In the genomic region with DNA sequence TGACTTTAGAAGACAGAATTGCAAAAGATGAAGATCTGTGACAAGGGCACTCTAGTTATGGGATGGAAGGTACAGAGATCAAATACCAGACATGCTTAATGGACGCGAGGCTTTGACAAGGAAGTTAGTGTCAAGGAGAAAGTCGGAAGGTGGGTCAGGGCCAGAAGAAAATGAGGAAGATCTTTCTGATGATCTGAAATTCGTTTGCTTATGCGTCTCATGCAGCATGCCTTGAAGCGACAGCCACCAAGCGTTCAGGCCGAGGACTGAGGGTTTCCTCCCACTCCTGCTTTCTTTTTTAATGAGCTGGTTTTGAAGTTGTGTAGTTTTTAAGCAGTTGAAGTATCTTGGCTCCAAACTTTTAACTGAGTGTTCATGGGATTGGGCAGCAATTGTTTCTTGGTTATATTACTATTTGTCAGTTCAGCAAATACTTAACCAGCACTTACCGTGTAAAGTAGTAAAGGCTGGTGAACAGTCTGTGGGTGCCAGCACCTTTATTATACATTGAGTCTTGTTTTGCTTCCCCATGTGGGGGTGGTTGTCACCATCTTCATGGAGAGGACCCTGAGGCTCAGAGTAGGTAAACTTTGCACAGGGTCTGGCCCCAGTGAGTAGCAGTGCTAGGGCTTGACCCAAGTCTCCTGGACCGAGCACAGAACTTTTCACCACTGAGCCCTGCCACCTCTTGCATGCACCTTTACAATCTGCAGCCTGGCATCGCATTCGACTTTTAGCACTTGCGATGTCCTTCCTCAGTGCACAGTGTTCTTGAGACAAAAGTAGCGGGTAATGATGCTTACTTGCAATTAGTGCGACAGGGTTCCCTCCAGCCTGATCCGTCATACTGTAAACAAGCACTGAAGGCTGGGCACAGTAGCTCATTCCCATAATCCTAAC, we compare ENCODE assay signal across 26 cellular contexts. TPM values are rescaled to one million over a fixed set of nuclear protein-coding genes. Genes with fewer than 3 reads are reported as not detected.
DNase-seq lines count a peak whose midpoint lies in the region; ATAC-seq, FAIRE-seq and TF ChIP-seq lines count a peak whose summit lies in the region.
"Had no signal": no experiment of that assay in that cellular context is flagged by ENCODE, and none has a peak within 500 bp of the region (broad histone marks: within the 10 kb centered on the region; RNA-seq: fewer than 3 reads in every experiment).

No MANE protein-coding gene starts in this region.

- CTCF ChIA-PET in K562 (lab: Yijun Ruan, JAX; ENCODE audit: low intra/inter-chr PET ratio), result no interaction called here

- H3K36me3 Mint-ChIP-seq in activated naive CD8-positive, alpha-beta T cell, result peaks cover 11% of the 10 kb centered on the region
- peaks cover 19% of the 10 kb centered on the region for H3K36me3 Mint-ChIP-seq in activated naive CD8-positive, alpha-beta T cell treated with anti-CD3 and anti-CD28 coated beads, Interleukin-2, amount 50 U/mL, for 24 hours (ENCODE audit: low read depth)
- peaks cover 18% of the 10 kb centered on the region for H3K36me3 Mint-ChIP-seq in natural killer cell treated with Interleukin-12 subunit alpha and Interleukin-12 subunit beta and Interleukin-15 and Interleukin-18, amount 100 ng/mL, for 72 hours

- 80% methylated on average over 16 of the region's 16 CpGs for WGBS in K562 (ENCODE audit: insufficient coverage, low coverage, missing lambda C conversion rate)
- 93 to 94% methylated on average over 16 of the region's 16 CpGs for WGBS in aorta, 2 donors

- H3K4me3 Mint-ChIP-seq in activated naive CD8-positive, alpha-beta T cell, result no peak overlapping the region
- H3K4me3 Mint-ChIP-seq in activated naive CD8-positive, alpha-beta T cell treated with anti-CD3 and anti-CD28 coated beads, Interleukin-2, amount 50 U/mL, for 24 hours, result no peak overlapping the region
- H3K4me3 Mint-ChIP-seq in natural killer cell treated with Interleukin-12 subunit alpha and Interleukin-12 subunit beta and Interleukin-15 and Interleukin-18, amount 100 ng/mL, for 72 hours, result no peak overlapping the region
- H3K4me3 Mint-ChIP-seq: activated naive CD8-positive, alpha-beta T cell treated with anti-CD3 and anti-CD28 coated beads, Interleukin-2, amount 10 ng/mL, durations not matched to agents 7 days and 5 days; IgD-negative memory B cell had no signal

- no peak for TF ChIP-seq EP300 in K562 (IDR thresholded peaks at IDR 0.05; ENCODE audit: low read length)

- peaks cover 37% of the 10 kb centered on the region; the same call in 2 of the 3 replicates for H3K36me3 ChIP-seq in K562 (ENCODE audit: control insufficient read depth, insufficient read depth, low read length)
- peaks cover 0 to 3% of the 10 kb centered on the region in 2 donors for H3K36me3 ChIP-seq in aorta (ENCODE audit: control insufficient read depth in 1 of 2, insufficient read depth in 2 of 2, low read length in 1 of 2)
- H3K36me3 ChIP-seq: MG63 had no signal

- no peaks in the 10 kb centered on the region for H3K9me1 ChIP-seq in K562 (ENCODE audit: control insufficient read depth, insufficient read depth, low read length)

- H3K9me3 Mint-ChIP-seq in activated naive CD8-positive, alpha-beta T cell (ENCODE audit: low read depth), result no peaks in the 10 kb centered on the region
- H3K9me3 Mint-ChIP-seq in activated naive CD8-positive, alpha-beta T cell treated with anti-CD3 and anti-CD28 coated beads, Interleukin-2, amount 50 U/mL, for 24 hours, result no peaks in the 10 kb centered on the region
- no peaks in the 10 kb centered on the region for H3K9me3 Mint-ChIP-seq in natural killer cell treated with Interleukin-12 subunit alpha and Interleukin-12 subunit beta and Interleukin-15 and Interleukin-18, amount 100 ng/mL, for 72 hours
- H3K9me3 Mint-ChIP-seq: IgD-negative memory B cell had no signal

- in situ Hi-C loops in K562 (cut with MboI), result no loop called here
- in situ Hi-C loops in GM13976 (cut with MboI; ENCODE audit: low sequenced_read_pairs, unreplicated experiment), result no loop called here

- POLR2A ChIA-PET in K562 (lab: Yijun Ruan, JAX), result interaction anchor here (0.6 kb wide), 1 partner anchor 204 kb away, joined by 3 read pairs; no protein-coding TSS in a partner anchor

- no peak for TF ChIP-seq RAD21 in K562 (CRISPR knock-in tag; conservative IDR thresholded peaks at IDR 0.05 in 1 of 2, IDR thresholded peaks at IDR 0.05 in 1 of 2)

- peak overlapping the region; percentile 66 for H3K27ac Mint-ChIP-seq in activated naive CD8-positive, alpha-beta T cell
- H3K27ac Mint-ChIP-seq in activated naive CD8-positive, alpha-beta T cell treated with anti-CD3 and anti-CD28 coated beads, Interleukin-2, amount 50 U/mL, for 24 hours, result no peak overlapping the region
- no peak overlapping the region for H3K27ac Mint-ChIP-seq in natural killer cell treated with Interleukin-12 subunit alpha and Interleukin-12 subunit beta and Interleukin-15 and Interleukin-18, amount 100 ng/mL, for 72 hours
- H3K27ac Mint-ChIP-seq: activated naive CD8-positive, alpha-beta T cell treated with anti-CD3 and anti-CD28 coated beads, Interleukin-2, amount 10 ng/mL, durations not matched to agents 7 days and 5 days; activated T-helper 2 cell treated with anti-CD3 and anti-CD28 coated beads, Interferon-gamma antibody, Interleukin-2, Interleukin-4, amounts not matched to agents 10 μg/mL and 5 μg/mL and 100 μg/mL, durations not matched to agents 14 hours and 24 hours and 36 hours had no signal

- peaks cover 34% of the 10 kb centered on the region for H3K4me1 Mint-ChIP-seq in activated naive CD8-positive, alpha-beta T cell (ENCODE audit: low read depth)
- H3K4me1 Mint-ChIP-seq in activated naive CD8-positive, alpha-beta T cell treated with anti-CD3 and anti-CD28 coated beads, Interleukin-2, amount 50 U/mL, for 24 hours, result peaks cover 24% of the 10 kb centered on the region
- peaks cover 18 to 19% of the 10 kb centered on the region in 2 donors for H3K4me1 Mint-ChIP-seq in natural killer cell treated with Interleukin-12 subunit alpha and Interleukin-12 subunit beta and Interleukin-15 and Interleukin-18, amount 100 ng/mL, for 72 hours (ENCODE audit: low read depth in 2 of 2)

- H3K9me3 ChIP-seq in K562 (replicated peaks; ENCODE audit: control insufficient read depth, insufficient read depth, low read depth, low read length) (no peaks in the 10 kb centered on the region), aorta (ENCODE audit: control insufficient read depth, low read length) (no peaks in the 10 kb centered on the region)
- H3K9me3 ChIP-seq: MG63, psoas muscle, SK-N-SH had no signal

- ATAC-seq in activated naive CD8-positive, alpha-beta T cell treated with anti-CD3 and anti-CD28 coated beads, Interleukin-2, amount 50 U/mL, for 24 hours, result no peak
- ATAC-seq in K562, result no peak
- peak; percentile 29 for ATAC-seq in aorta (ENCODE audit: low FRiP score)
- no peak for ATAC-seq in natural killer cell treated with Interleukin-12 subunit alpha and Interleukin-12 subunit beta and Interleukin-15 and Interleukin-18, amount 100 ng/mL, for 72 hours
- ATAC-seq: HCT116, psoas muscle had no signal

- no peak for FAIRE-seq in K562 (lab: Jason Lieb, UNC)
- FAIRE-seq: A204.1, endothelial cell of umbilical vein, keratinocyte had no signal

- H3K27me3 Mint-ChIP-seq in activated naive CD8-positive, alpha-beta T cell, result no peaks in the 10 kb centered on the region
- no peaks in the 10 kb centered on the region for H3K27me3 Mint-ChIP-seq in activated naive CD8-positive, alpha-beta T cell treated with anti-CD3 and anti-CD28 coated beads, Interleukin-2, amount 50 U/mL, for 24 hours
- H3K27me3 Mint-ChIP-seq in natural killer cell treated with Interleukin-12 subunit alpha and Interleukin-12 subunit beta and Interleukin-15 and Interleukin-18, amount 100 ng/mL, for 72 hours, result no peaks in the 10 kb centered on the region
- H3K27me3 Mint-ChIP-seq: activated naive CD8-positive, alpha-beta T cell treated with anti-CD3 and anti-CD28 coated beads, Interleukin-2, amount 10 ng/mL, durations not matched to agents 7 days and 5 days had no signal

- BruUV-seq in K562 (replicated peaks; lab: Mats Ljungman, UMichigan), result no TSS peak

- H3K4me3 ChIP-seq in K562 (no peak overlapping the region), aorta (ENCODE audit: low read length in 2 of 2) (no peak overlapping the region)
- H3K4me3 ChIP-seq: BLaER1, dorsolateral prefrontal cortex, lung, MG63, psoas muscle, transverse colon had no signal

- H2AFZ ChIP-seq in K562 (ENCODE audit: low read depth, low read length), result no peak overlapping the region

- intact Hi-C loops in K562 (cut with micrococcal nuclease) (no loop called here), aorta (cut with DNase I) (loop anchor here in 1 of 2 donors (10.0 kb wide), 1 partner anchor 48 kb away; no protein-coding TSS in a partner anchor)

- TF ChIP-seq CTCF in K562 (IDR thresholded peaks at IDR 0.05 in 2 of 3, conservative IDR thresholded peaks at IDR 0.05 in 1 of 3; ENCODE audit: insufficient read depth in 2 of 3, low read depth in 1 of 3, low read length in 3 of 3) (no peak), GM13976 (IDR thresholded peaks at IDR 0.05; ENCODE audit: borderline replicate concordance, control extremely low read depth, extremely low read depth, insufficient read depth, missing control alignments) (no peak)

- no peaks in the 10 kb centered on the region for H3K27me3 ChIP-seq in K562 (ENCODE audit: control insufficient read depth in 2 of 2, insufficient read depth in 2 of 2, low read length in 2 of 2)
- no peaks in the 10 kb centered on the region for H3K27me3 ChIP-seq in aorta (ENCODE audit: control insufficient read depth in 1 of 2, insufficient read depth in 2 of 2, low read length in 1 of 2)
- H3K27me3 ChIP-seq: BLaER1, dorsolateral prefrontal cortex, MG63, transverse colon had no signal

- H3K4me2 ChIP-seq in K562 (ENCODE audit: insufficient read depth, low read length), result no peak overlapping the region
- H3K4me2 ChIP-seq: BLaER1, SK-N-SH had no signal

- H3K4me1 ChIP-seq in K562 (replicated peaks in 1 of 2; ENCODE audit: control insufficient read depth in 2 of 2, insufficient read depth in 2 of 2, low read length in 2 of 2) (no peaks in the 10 kb centered on the region; a peak in 1 of 5 replicates), aorta (ENCODE audit: control insufficient read depth in 1 of 2, insufficient read depth in 2 of 2, low read length in 2 of 2) (no peaks in the 10 kb centered on the region)
- H3K4me1 ChIP-seq: psoas muscle had no signal

- H3K27ac ChIP-seq in K562 (ENCODE audit: extremely low read depth, low read depth, low read length) (no peak overlapping the region), aorta (ENCODE audit: low read depth in 1 of 2, low read length in 2 of 2) (no peak overlapping the region)
- H3K27ac ChIP-seq: BLaER1, psoas muscle, transverse colon, WERI-Rb-1 had no signal

- TF ChIP-seq POLR2A in K562 (conservative IDR thresholded peaks at IDR 0.05), result no peak

- H4K20me1 ChIP-seq in K562 (replicated peaks; ENCODE audit: control insufficient read depth, insufficient read depth, low read length), result peaks cover 4% of the 10 kb centered on the region; the same call in 1 of the 2 replicates

- no peaks in the 10 kb centered on the region for H3K79me2 ChIP-seq in K562 (ENCODE audit: control insufficient read depth, insufficient read depth, low read length)

- H3K9ac ChIP-seq in K562 (ENCODE audit: insufficient read depth in 1 of 2, low read depth in 2 of 2, low read length in 2 of 2), result no peak overlapping the region
- H3K9ac ChIP-seq: BLaER1, SK-N-SH had no signal

- DNase-seq in activated naive CD8-positive, alpha-beta T cell treated with anti-CD3 and anti-CD28 coated beads, Interleukin-2, amount 50 U/mL, for 24 hours, result no peak
- peak; percentile 92 to 96 for DNase-seq in NOMO-1 (lab: John Stamatoyannopoulos, UW; ENCODE audit: unreplicated experiment in 2 of 2)
- no peak for DNase-seq in K562 (ENCODE audit: extremely low read depth in 1 of 4, low spot score in 3 of 4)
- no peak for DNase-seq in aorta
- DNase-seq in natural killer cell treated with Interleukin-12 subunit alpha and Interleukin-12 subunit beta and Interleukin-15 and Interleukin-18, amount 100 ng/mL, for 72 hours (ENCODE audit: low spot score), result no peak
- DNase-seq in AML-193 (lab: John Stamatoyannopoulos, UW), result no peak
- no peak for DNase-seq in GM13976 (ENCODE audit: low spot score)
- DNase-seq: activated naive CD8-positive, alpha-beta T cell treated with anti-CD3 and anti-CD28 coated beads, Interleukin-2, amount 10 ng/mL, durations not matched to agents 7 days and 5 days; dorsolateral prefrontal cortex; MG63; NCI-H510A treated with DMSO at 0.1 percent for 48 hours; psoas muscle; RPMI8226; SK-N-SH; transverse colon; WERI-Rb-1 had no signal

RNA-seq across cellular contexts. Expression of gene BHLHA15, which starts 14.3 kb away (rescaled TPM):
- not detected in 2 replicates for total RNA-seq in K562 (2011; cell fraction: chromatin; rRNA removed; ENCODE audit: low replicate concordance)
- total RNA-seq in K562 (2011; cell fraction: nucleolus; rRNA removed), result 1.2 and 1.5 TPM in 2 replicates
- not detected in 2 replicates for total RNA-seq in K562 (2011; cell fraction: nucleoplasm; rRNA removed)
- total RNA-seq in K562 (2014; rRNA removed) (1.8 and 3.7 TPM in 2 replicates), K562 (2014; rRNA removed; fragmentation: Illumina TruSeq; extraction: Trizol) (not detected in 2 replicates), K562 (2015; rRNA removed; fragmentation: Illumina TruSeq; extraction: Trizol) (0.38 TPM in 1 of 2 replicates, not detected in the other), K562 (2021) (2.0 and 2.4 TPM in 2 replicates), aorta (not detected)
- polyA plus RNA-seq in K562 (2011; rRNA removed) (0.12 and 0.31 TPM in 2 replicates), K562 (2014; fragmentation: Illumina TruSeq; extraction: Trizol) (0.22 TPM in 1 of 2 replicates, not detected in the other), K562 (2014; fragmentation: Nextera tagmentation; extraction: Ambion mirVana) (not detected), K562 (2014; rRNA removed) (1.1 and 2.4 TPM in 2 replicates), aorta (under 1 TPM in 1 of 2 donors, not detected in 1; 0.36 TPM)
- polyA plus RNA-seq in K562 (2011; cell fraction: cytosol; rRNA removed), result 0.28 and 1.7 TPM in 2 replicates
- polyA plus RNA-seq in K562 (2011; cell fraction: nucleus; rRNA removed), result 0.21 and 0.64 TPM in 2 replicates
- polyA plus RNA-seq in K562 (2012), result 0.87 and 1.5 TPM in 2 replicates
- polyA minus RNA-seq in K562 (2011; rRNA and poly(A)+ RNA removed), result not detected in 2 replicates
- polyA minus RNA-seq in K562 (2011; cell fraction: cytosol; rRNA and poly(A)+ RNA removed), result not detected in 2 replicates
- polyA minus RNA-seq in K562 (2011; cell fraction: nucleus; rRNA and poly(A)+ RNA removed), result 0.89 and 1.3 TPM in 2 replicates
- total RNA-seq in natural killer cell treated with Interleukin-12 subunit alpha and Interleukin-12 subunit beta and Interleukin-15 and Interleukin-18, amount 100 ng/mL, for 72 hours, result 1 to 10 TPM; 1.8 to 2.4 TPM
- total RNA-seq: activated naive CD8-positive, alpha-beta T cell treated with anti-CD3 and anti-CD28 coated beads, Interleukin-2, amount 10 ng/mL, durations not matched to agents 7 days and 5 days; psoas muscle; skeletal muscle tissue had no signal
- polyA plus RNA-seq: keratinocyte, psoas muscle had no signal

RNA-seq across cellular contexts. Expression of gene TECPR1, which starts 55.1 kb away (rescaled TPM):
- 19.4 and 31.8 TPM in 2 replicates for total RNA-seq in K562 (2011; cell fraction: chromatin; rRNA removed; ENCODE audit: low replicate concordance)
- 12.4 and 19.8 TPM in 2 replicates for total RNA-seq in K562 (2011; cell fraction: nucleolus; rRNA removed)
- 15.6 and 16.7 TPM in 2 replicates for total RNA-seq in K562 (2011; cell fraction: nucleoplasm; rRNA removed)
- total RNA-seq in K562 (2014; rRNA removed) (7.7 and 8.7 TPM in 2 replicates), K562 (2014; rRNA removed; fragmentation: Illumina TruSeq; extraction: Trizol) (2.1 and 4.1 TPM in 2 replicates), K562 (2015; rRNA removed; fragmentation: Illumina TruSeq; extraction: Trizol) (3.4 and 4.2 TPM in 2 replicates), K562 (2021) (10.5 and 15.0 TPM in 2 replicates), aorta (10 to 100 TPM; 33.8 to 48.0 TPM)
- polyA plus RNA-seq in K562 (2011; rRNA removed) (1.2 and 2.6 TPM in 2 replicates), K562 (2014; fragmentation: Illumina TruSeq; extraction: Trizol) (2.2 and 3.4 TPM in 2 replicates), K562 (2014; fragmentation: Nextera tagmentation; extraction: Ambion mirVana) (under 1 TPM; 0.17 to 0.18 TPM), K562 (2014; rRNA removed) (4.4 and 6.2 TPM in 2 replicates), aorta (10 to 100 TPM; 16.0 to 24.7 TPM)
- polyA plus RNA-seq in K562 (2011; cell fraction: cytosol; rRNA removed), result 0.83 and 1.5 TPM in 2 replicates
- polyA plus RNA-seq in K562 (2011; cell fraction: nucleus; rRNA removed), result 4.3 and 6.8 TPM in 2 replicates
- 4.8 and 11.1 TPM in 2 replicates for polyA plus RNA-seq in K562 (2012)
- 1.8 and 2.0 TPM in 2 replicates for polyA minus RNA-seq in K562 (2011; rRNA and poly(A)+ RNA removed)
- polyA minus RNA-seq in K562 (2011; cell fraction: cytosol; rRNA and poly(A)+ RNA removed), result 3.1 and 6.8 TPM in 2 replicates
- 3.4 and 4.3 TPM in 2 replicates for polyA minus RNA-seq in K562 (2011; cell fraction: nucleus; rRNA and poly(A)+ RNA removed)
- total RNA-seq in natural killer cell treated with Interleukin-12 subunit alpha and Interleukin-12 subunit beta and Interleukin-15 and Interleukin-18, amount 100 ng/mL, for 72 hours, result 10 to 100 TPM; 42.1 to 68.6 TPM

Comparison
In these comparisons a context has a peak if more than half of its experiments do, and no peak if none do; other contexts are left out.
1. DNase-seq: peak in NOMO-1 (2 of 2); none in activated naive CD8-positive, alpha-beta T cell treated with anti-CD3 and anti-CD28 coated beads, Interleukin-2, amount 50 U/mL, for 24 hours (single experiment), K562 (0 of 4), aorta (0 of 2), natural killer cell treated with Interleukin-12 subunit alpha and Interleukin-12 subunit beta and Interleukin-15 and Interleukin-18, amount 100 ng/mL, for 72 hours (single experiment), AML-193 (0 of 2) and GM13976 (single experiment).